In the genomic region with DNA sequence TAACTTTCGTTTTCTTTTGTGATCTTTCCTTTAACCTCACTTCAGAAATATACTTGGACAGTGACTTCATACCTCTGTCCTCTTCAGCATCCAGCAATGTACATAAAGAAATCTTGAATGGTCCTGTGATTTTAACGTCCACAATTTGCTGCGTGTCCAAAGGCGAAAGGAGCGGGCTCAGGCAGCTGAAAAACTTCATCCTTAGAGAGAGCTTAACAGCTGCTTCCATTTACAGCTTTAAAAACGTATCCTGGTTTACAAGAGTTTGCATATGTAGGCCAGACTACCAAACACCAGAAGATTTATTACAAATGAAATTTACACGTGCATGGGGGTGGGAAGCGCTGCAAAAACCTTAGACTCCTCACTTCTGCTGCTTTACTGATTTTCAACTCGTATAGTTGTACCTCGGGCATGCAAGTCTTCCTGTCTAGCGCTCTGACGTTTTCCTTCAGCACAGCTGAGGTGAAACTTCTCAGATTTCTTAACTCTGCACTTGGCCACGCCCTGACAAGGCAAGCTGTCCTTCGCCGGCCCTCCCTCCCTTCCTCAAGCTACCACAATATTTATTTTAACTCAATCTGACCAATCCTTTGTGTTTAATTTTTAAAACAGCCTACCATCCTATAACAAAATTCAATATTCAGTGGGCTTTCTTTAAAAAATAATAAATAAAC, we compare ENCODE assay signal across 8 cellular contexts.
DNase-seq lines count a peak whose midpoint lies in the region; FAIRE-seq and TF ChIP-seq lines count a peak whose summit lies in the region.

No MANE protein-coding gene starts in this region.

- 2 to 26% (median 11%) methylated on average over 15 of the region's 15 CpGs for WGBS in spleen, 5 donors

- H3K27me3 ChIP-seq in endothelial cell of umbilical vein (ENCODE audit: control insufficient read depth in 2 of 2, insufficient read depth in 2 of 2, low read length in 2 of 2): no peaks in the 10 kb centered on the region
- peaks cover 52% of the 10 kb centered on the region for H3K27me3 ChIP-seq in neural progenitor cell
- peaks cover 0 to 15% (median 0%) of the 10 kb centered on the region in 7 donors for H3K27me3 ChIP-seq in spleen (replicated peaks in 1 of 7)

- H2AFZ ChIP-seq in endothelial cell of umbilical vein (ENCODE audit: low read depth, low read length): peak overlapping the region; percentile 70
- H2AFZ ChIP-seq in neural progenitor cell (replicated peaks): peak overlapping the region; percentile 92

- FAIRE-seq in endothelial cell of umbilical vein (lab: Jason Lieb, UNC): peak; percentile 38

- no peak for TF ChIP-seq CTCF in Calu3 (IDR thresholded peaks at IDR 0.05; ENCODE audit: unreplicated experiment)
- no peak for TF ChIP-seq CTCF in endothelial cell of umbilical vein (IDR thresholded peaks at IDR 0.05; ENCODE audit: extremely low read depth in 1 of 2, insufficient read depth in 1 of 2, low read depth in 1 of 2, low read length in 2 of 2)
- no peak for TF ChIP-seq CTCF in neural progenitor cell (IDR thresholded peaks at IDR 0.05)
- no peak for TF ChIP-seq CTCF in spleen (IDR thresholded peaks at IDR 0.05 in 8 of 11, conservative IDR thresholded peaks at IDR 0.05 in 3 of 11)
- no peak for TF ChIP-seq CTCF in GM20000 (IDR thresholded peaks at IDR 0.05; ENCODE audit: extremely low read depth, missing control alignments)

- no TSS peak for BruUV-seq in Calu3 (replicated peaks; lab: Mats Ljungman, UMichigan)
- BruUV-seq in endothelial cell of umbilical vein (replicated peaks; lab: Mats Ljungman, UMichigan): no TSS peak

- H3K9me1 ChIP-seq in endothelial cell of umbilical vein (replicated peaks; ENCODE audit: control insufficient read depth, extremely low read depth, insufficient read depth, low read length): no peaks in the 10 kb centered on the region

- H3K9ac ChIP-seq in endothelial cell of umbilical vein (replicated peaks; ENCODE audit: extremely low read depth, insufficient read depth, low read length) (no peak overlapping the region), neural progenitor cell (no peak overlapping the region)

- DNase-seq in Calu3: peak; percentile 35
- peak; percentile 14 to 54 for DNase-seq in NOMO-1 (lab: John Stamatoyannopoulos, UW; ENCODE audit: unreplicated experiment in 2 of 2)
- peak; percentile 16 for DNase-seq in endothelial cell of umbilical vein (ENCODE audit: low read depth, low spot score)
- DNase-seq in neural progenitor cell (ENCODE audit: low spot score): peak; percentile 72
- DNase-seq in NCI-H2227 treated with DMSO at 0.1 percent for 48 hours (lab: John Stamatoyannopoulos, UW): no peak
- DNase-seq in occipital lobe (lab: John Stamatoyannopoulos, UW): no peak
- DNase-seq in spleen: no peak
- no peak for DNase-seq in GM20000 (ENCODE audit: low spot score)

- H3K36me3 ChIP-seq in endothelial cell of umbilical vein (ENCODE audit: control insufficient read depth in 2 of 2, extremely low read depth in 1 of 2, insufficient read depth in 2 of 2, low read length in 2 of 2) (no peaks in the 10 kb centered on the region), neural progenitor cell (no peaks in the 10 kb centered on the region), spleen (no peaks in the 10 kb centered on the region)

- H3K4me1 Mint-ChIP-seq in Calu3 (ENCODE audit: low read depth, unreplicated experiment) (no peaks in the 10 kb centered on the region), neural progenitor cell (no peaks in the 10 kb centered on the region)

- no peaks in the 10 kb centered on the region for H4K20me1 ChIP-seq in endothelial cell of umbilical vein (replicated peaks; ENCODE audit: control insufficient read depth, extremely low read depth, insufficient read depth, low read length)
- H4K20me1 ChIP-seq in neural progenitor cell (ENCODE audit: low read depth): no peaks in the 10 kb centered on the region

- H3K27me3 Mint-ChIP-seq in Calu3 (ENCODE audit: unreplicated experiment) (no peaks in the 10 kb centered on the region), neural progenitor cell (ENCODE audit: insufficient read depth, low read depth) (peaks cover 6% of the 10 kb centered on the region)

- peak overlapping the region; percentile 77 for H3K4me3 Mint-ChIP-seq in Calu3 (ENCODE audit: low read depth, unreplicated experiment)
- H3K4me3 Mint-ChIP-seq in neural progenitor cell: peak overlapping the region; percentile 89

- H3K27ac ChIP-seq in endothelial cell of umbilical vein (ENCODE audit: insufficient read depth, low read depth, low read length) (no peak overlapping the region), neural progenitor cell (no peak overlapping the region), spleen (peak overlapping the region in 4 of 8 donors; percentile 14 to 58 (median 48))

- H3K4me3 ChIP-seq in endothelial cell of umbilical vein (replicated peaks in 1 of 3; ENCODE audit: insufficient read depth in 1 of 3, low read depth in 1 of 3, low read length in 3 of 3) (peak overlapping the region; percentile 4 to 59 (median 32)), neural progenitor cell (peak overlapping the region; percentile 63), spleen (peak overlapping the region in 3 of 8 donors; percentile 15 to 37 (median 18))

- H3K9me3 Mint-ChIP-seq in Calu3 (ENCODE audit: low read depth, unreplicated experiment) (no peaks in the 10 kb centered on the region), neural progenitor cell (no peaks in the 10 kb centered on the region)

- peak overlapping the region; percentile 74 for H3K4me2 ChIP-seq in endothelial cell of umbilical vein (ENCODE audit: insufficient read depth, low read length)
- peak overlapping the region; percentile 98 for H3K4me2 ChIP-seq in neural progenitor cell

- POLR2A ChIA-PET in endothelial cell of umbilical vein (lab: Charles Lee): no interaction called here

- peaks cover 8% of the 10 kb centered on the region for H3K36me3 Mint-ChIP-seq in Calu3 (ENCODE audit: insufficient read depth, unreplicated experiment)
- H3K36me3 Mint-ChIP-seq in neural progenitor cell: no peaks in the 10 kb centered on the region

- no peaks in the 10 kb centered on the region for H3K79me2 ChIP-seq in endothelial cell of umbilical vein (ENCODE audit: control insufficient read depth, insufficient read depth, low read length)
- H3K79me2 ChIP-seq in neural progenitor cell (ENCODE audit: low read depth): no peaks in the 10 kb centered on the region

- CTCF ChIA-PET in Calu3 (lab: Charles Lee) (no interaction called here), endothelial cell of umbilical vein (lab: Charles Lee) (no interaction called here)

- dilution Hi-C loops in endothelial cell of umbilical vein (cut with MboI; ENCODE audit: extremely low pct_ligation_motif_present, low sequenced_read_pairs): no loop called here

- no peaks in the 10 kb centered on the region for H3K4me1 ChIP-seq in endothelial cell of umbilical vein (ENCODE audit: control insufficient read depth, extremely low read depth, insufficient read depth, low read length)
- peaks cover 6% of the 10 kb centered on the region for H3K4me1 ChIP-seq in neural progenitor cell
- H3K4me1 ChIP-seq in spleen: no peaks in the 10 kb centered on the region

- H3K9me3 ChIP-seq in endothelial cell of umbilical vein (replicated peaks; ENCODE audit: control insufficient read depth, insufficient read depth, low read length): no peaks in the 10 kb centered on the region
- no peaks in the 10 kb centered on the region for H3K9me3 ChIP-seq in neural progenitor cell (ENCODE audit: low read depth)
- H3K9me3 ChIP-seq in spleen: no peaks in the 10 kb centered on the region

- intact Hi-C loops in Calu3 (cut with micrococcal nuclease; ENCODE audit: unreplicated experiment): no loop called here
- intact Hi-C loops in endothelial cell of umbilical vein (cut with micrococcal nuclease): loop anchor here (2.0 kb wide), 1 partner anchor 575 kb away; no protein-coding TSS in a partner anchor
- intact Hi-C loops in spleen (cut with DNase I; ENCODE audit: low total_unique reads): no loop called here

- no peak for TF ChIP-seq POLR2A in endothelial cell of umbilical vein (IDR thresholded peaks at IDR 0.05; ENCODE audit: low read depth, low read length)
- TF ChIP-seq POLR2A in spleen (IDR thresholded peaks at IDR 0.05): no peak

- no peaks in the 10 kb centered on the region for H3F3A ChIP-seq in neural progenitor cell (ENCODE audit: low read depth)

- H3K27ac Mint-ChIP-seq in Calu3 (ENCODE audit: unreplicated experiment) (peak overlapping the region; percentile 81), neural progenitor cell (no peak overlapping the region)

TF ChIP-seq in endothelial cell of umbilical vein, 7 proteins besides CTCF, POLR2A, EP300 and RAD21:
- no peak for TF ChIP-seq POLR2AphosphoS5 (IDR thresholded peaks at IDR 0.05; ENCODE audit: insufficient read depth, low read depth, low read length)
- no peak for TF ChIP-seq FOS (IDR thresholded peaks at IDR 0.05; ENCODE audit: borderline replicate concordance, insufficient read depth, low read length)
- no peak for TF ChIP-seq EZH2 (IDR thresholded peaks at IDR 0.05; ENCODE audit: borderline replicate concordance, low read depth, low read length, severe bottlenecking)
- no peak for TF ChIP-seq GATA2 (IDR thresholded peaks at IDR 0.05; ENCODE audit: insufficient read depth, insufficient read length, low read depth, low read length)
- no peak for TF ChIP-seq JUN (IDR thresholded peaks at IDR 0.05; ENCODE audit: borderline replicate concordance, insufficient read depth, insufficient read length, low read depth)
- TF ChIP-seq MYC (IDR thresholded peaks at IDR 0.05; ENCODE audit: low read depth, low read length): no peak
- TF ChIP-seq, protein P1, sequence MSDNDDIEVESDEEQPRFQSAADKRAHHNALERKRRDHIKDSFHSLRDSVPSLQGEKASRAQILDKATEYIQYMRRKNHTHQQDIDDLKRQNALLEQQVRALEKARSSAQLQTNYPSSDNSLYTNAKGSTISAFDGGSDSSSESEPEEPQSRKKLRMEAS (IDR thresholded peaks at IDR 0.05; ENCODE audit: insufficient read depth, insufficient read length): no peak

Comparison
In these comparisons a context has a peak if more than half of its experiments do, and no peak if none do; other contexts are left out.
1. DNase-seq: peak in Calu3 (single experiment), NOMO-1 (2 of 2), endothelial cell of umbilical vein (single experiment) and neural progenitor cell (single experiment); none in NCI-H2227 treated with DMSO at 0.1 percent for 48 hours (single experiment), occipital lobe (single experiment), spleen (single experiment) and GM20000 (single experiment).